ENCODE assay signal across 8 cellular contexts in the genomic region with DNA sequence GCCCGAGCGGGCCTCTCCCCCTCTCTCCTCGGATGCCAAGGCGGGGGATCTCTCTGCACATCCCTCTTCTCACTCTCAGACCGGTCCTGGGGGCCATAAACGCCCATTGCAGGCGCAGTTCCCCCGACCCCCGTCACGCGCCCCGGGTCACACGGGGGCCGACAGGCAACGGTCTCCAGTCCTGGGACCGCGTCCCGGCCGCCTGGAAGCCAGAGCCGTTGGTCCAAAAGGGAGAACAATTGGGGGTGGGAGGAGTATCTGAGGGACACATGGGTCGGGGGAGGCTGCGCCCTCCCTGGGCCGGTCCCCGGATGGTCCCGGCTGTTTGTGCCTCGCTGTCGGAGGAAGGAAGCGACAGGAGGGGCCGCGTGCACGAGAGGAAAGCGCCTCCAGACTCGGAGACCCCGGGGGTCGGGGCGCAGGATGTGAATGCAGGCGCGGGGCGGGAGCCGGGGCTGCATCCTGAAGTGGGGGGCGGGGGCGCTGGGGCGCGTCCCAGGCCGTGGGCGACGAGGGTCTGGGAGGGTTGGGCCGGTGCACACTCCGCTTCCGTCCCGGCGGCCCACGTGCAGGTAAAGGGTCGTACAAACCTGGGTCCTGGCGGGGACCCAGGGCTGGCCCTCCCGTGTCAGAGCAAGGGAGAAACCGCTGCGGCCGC. TPM values are rescaled to one million over a fixed set of nuclear protein-coding genes. Genes with fewer than 3 reads are reported as not detected.
DNase-seq lines count a peak whose midpoint lies in the region; ATAC-seq and TF ChIP-seq lines count a peak whose summit lies in the region.

No MANE protein-coding gene starts in this region.

- no peak for TF ChIP-seq CTCF in HCT116 (IDR thresholded peaks at IDR 0.05 in 2 of 3, conservative IDR thresholded peaks at IDR 0.05 in 1 of 3; ENCODE audit: borderline replicate concordance in 1 of 3, insufficient read depth in 1 of 3, low read depth in 2 of 3, low read length in 2 of 3)
- no peak for TF ChIP-seq CTCF in WTC11 (IDR thresholded peaks at IDR 0.05)
- TF ChIP-seq CTCF in smooth muscle cell (IDR thresholded peaks at IDR 0.05; ENCODE audit: borderline replicate concordance, insufficient read depth, poor library complexity, severe bottlenecking): no peak

- peaks cover 54% of the 10 kb centered on the region for H3K27me3 Mint-ChIP-seq in WTC11 (ENCODE audit: low read depth)

- H2AFZ ChIP-seq in HCT116 (ENCODE audit: low read depth, low read length, poor library complexity, severe bottlenecking): no peak overlapping the region
- H2AFZ ChIP-seq in smooth muscle cell (ENCODE audit: low read depth): peak overlapping the region; percentile 54

- DNase-seq in HCT116 (ENCODE audit: low read depth, low spot score): no peak
- DNase-seq in WTC11 (ENCODE audit: low spot score): peak; percentile 37
- no peak for DNase-seq in right cardiac atrium
- no peak for DNase-seq in smooth muscle cell (lab: John Stamatoyannopoulos, UW; ENCODE audit: unreplicated experiment)
- no peak for DNase-seq in amniotic stem cell (lab: John Stamatoyannopoulos, UW)
- no peak for DNase-seq in NCI-H2029 (lab: John Stamatoyannopoulos, UW)

- peak overlapping the region; percentile 75 for H3K4me3 Mint-ChIP-seq in WTC11

- H3K27ac ChIP-seq in HCT116 (ENCODE audit: low read depth, low read length) (peak overlapping the region; percentile 90), right cardiac atrium (ENCODE audit: low read length) (no peak overlapping the region), smooth muscle cell (ENCODE audit: low read depth) (no peak overlapping the region)

- intact Hi-C loops in HCT116 (cut with micrococcal nuclease) (no loop called here), right cardiac atrium (cut with DNase I) (no loop called here)

- no peaks in the 10 kb centered on the region for H3K9me2 ChIP-seq in HCT116 (ENCODE audit: insufficient read depth)

- BruUV-seq in HCT116 (replicated peaks; lab: Mats Ljungman, UMichigan): no TSS peak

- POLR2A ChIA-PET in HCT116 (lab: Charles Lee) (no interaction called here), WTC11 (lab: Charles Lee) (interaction anchor here (1.3 to 2.0 kb wide), 3 partner anchors 11 to 29 kb away, joined by 3 to 25 read pairs (median 5); partner anchors contain the start of gene ITPA)

- no peaks in the 10 kb centered on the region for H3K9me3 ChIP-seq in HCT116 (ENCODE audit: control insufficient read depth in 1 of 2, insufficient read depth in 1 of 2, low read depth in 1 of 2, low read length in 2 of 2)
- H3K9me3 ChIP-seq in right cardiac atrium (ENCODE audit: control insufficient read depth, low read length): no peaks in the 10 kb centered on the region
- no peaks in the 10 kb centered on the region for H3K9me3 ChIP-seq in smooth muscle cell (replicated peaks; ENCODE audit: low read depth)

- TF ChIP-seq POLR2A in HCT116 (IDR thresholded peaks at IDR 0.05; ENCODE audit: borderline replicate concordance, extremely low read depth, insufficient read depth, insufficient read length): no peak

- no peak for TF ChIP-seq RAD21 in HCT116 (IDR thresholded peaks at IDR 0.05; ENCODE audit: low read depth)

- no peaks in the 10 kb centered on the region for H4K20me1 ChIP-seq in HCT116 (ENCODE audit: insufficient read depth)
- no peaks in the 10 kb centered on the region for H4K20me1 ChIP-seq in smooth muscle cell (ENCODE audit: low read depth)

- H3K27ac Mint-ChIP-seq in WTC11: no peak overlapping the region

- CTCF ChIA-PET in HCT116 (lab: Charles Lee): no interaction called here
- CTCF ChIA-PET in WTC11 (lab: Charles Lee): interaction anchor here (1.7 to 3.6 kb wide), 4 partner anchors 11 to 79 kb away, joined by 5 to 92 read pairs (median 26); no protein-coding TSS in a partner anchor

- H3K4me3 ChIP-seq in HCT116 (replicated peaks in 1 of 2; ENCODE audit: low read depth in 1 of 2, low read length in 2 of 2) (peak overlapping the region; percentile 66 to 88), right cardiac atrium (ENCODE audit: low read length) (peak overlapping the region; percentile 72), smooth muscle cell (peak overlapping the region; percentile 68)

- 5% methylated on average over 59 of the region's 59 CpGs for WGBS in right cardiac atrium
- 7% methylated on average over 40 of the region's 59 CpGs for WGBS in smooth muscle cell (ENCODE audit: low lambda C conversion rate)

- H3K9me3 Mint-ChIP-seq in WTC11: no peaks in the 10 kb centered on the region

- RAD21 ChIA-PET in HCT116 (lab: Charles Lee; ENCODE audit: low non-redundant PET in 1 of 2, low total read pairs in 2 of 2, uncharacterized antibody in 2 of 2, unreplicated experiment in 2 of 2): no interaction called here

- peaks cover 0 to 6% of the 10 kb centered on the region in 2 experiments; a peak in 1 of 4 replicates for H3K36me3 ChIP-seq in HCT116 (ENCODE audit: control insufficient read depth in 1 of 2, insufficient read depth in 2 of 2, low read length in 2 of 2)
- no peaks in the 10 kb centered on the region for H3K36me3 ChIP-seq in smooth muscle cell (ENCODE audit: low read depth)

- H3K9ac ChIP-seq in HCT116 (ENCODE audit: low read length) (peak overlapping the region; percentile 63), smooth muscle cell (ENCODE audit: low read depth) (no peak overlapping the region)

- H3K27me3 ChIP-seq in HCT116 (ENCODE audit: insufficient read depth, low read length): no peaks in the 10 kb centered on the region
- no peaks in the 10 kb centered on the region for H3K27me3 ChIP-seq in right cardiac atrium (ENCODE audit: control insufficient read depth, insufficient read depth)
- H3K27me3 ChIP-seq in smooth muscle cell (ENCODE audit: low read depth): peaks cover 47% of the 10 kb centered on the region

- H3F3A ChIP-seq in smooth muscle cell (ENCODE audit: low read depth): no peaks in the 10 kb centered on the region

- H3K4me2 ChIP-seq in HCT116 (ENCODE audit: low read length) (peak overlapping the region; percentile 98), smooth muscle cell (peak overlapping the region; percentile 93)

- no peaks in the 10 kb centered on the region for H3K36me3 Mint-ChIP-seq in WTC11

- no peaks in the 10 kb centered on the region for H3K79me2 ChIP-seq in HCT116 (ENCODE audit: insufficient read depth, low read length)
- no peaks in the 10 kb centered on the region for H3K79me2 ChIP-seq in smooth muscle cell (ENCODE audit: low read depth)

- ATAC-seq in HCT116 (peak; percentile 5), WTC11 (peak; percentile 7; the same call in 1 of the 2 replicates), right cardiac atrium (no peak), HG03039 (IDR thresholded peaks at IDR 0.05; ENCODE audit: unreplicated experiment) (no peak), HG03196 (IDR thresholded peaks at IDR 0.05; ENCODE audit: unreplicated experiment) (no peak)

- peaks cover 26% of the 10 kb centered on the region for H3K4me1 Mint-ChIP-seq in WTC11

- H3K4me1 ChIP-seq in HCT116 (ENCODE audit: control insufficient read depth in 1 of 2, insufficient read depth in 2 of 2, low read length in 2 of 2) (peaks cover 25 to 43% of the 10 kb centered on the region in 2 experiments), right cardiac atrium (ENCODE audit: control insufficient read depth, insufficient read depth, low read length) (no peaks in the 10 kb centered on the region), smooth muscle cell (ENCODE audit: low read depth) (peaks cover 6% of the 10 kb centered on the region)

TF ChIP-seq in HCT116, 20 proteins besides CTCF, POLR2A, EP300 and RAD21 (continues in another document):
- TF ChIP-seq POLR2AphosphoS5 (IDR thresholded peaks at IDR 0.05; ENCODE audit: low read depth, low read length) (no peak), FOSL1 (IDR thresholded peaks at IDR 0.05; ENCODE audit: low read depth) (no peak), CEBPB (IDR thresholded peaks at IDR 0.05; ENCODE audit: low read depth) (no peak), MAX (IDR thresholded peaks at IDR 0.05) (no peak), SRF (IDR thresholded peaks at IDR 0.05; ENCODE audit: low read depth) (no peak), TCF7L2 (IDR thresholded peaks at IDR 0.05; ENCODE audit: borderline replicate concordance, extremely low read depth, insufficient read depth, insufficient read length) (no peak), EZH2phosphoT487 (IDR thresholded peaks at IDR 0.05; ENCODE audit: borderline replicate concordance) (no peak), JUND (IDR thresholded peaks at IDR 0.05) (no peak)

TF ChIP-seq in WTC11, 78 proteins besides CTCF, POLR2A, EP300 and RAD21 (continues in another document):
- TF ChIP-seq, protein P1, sequence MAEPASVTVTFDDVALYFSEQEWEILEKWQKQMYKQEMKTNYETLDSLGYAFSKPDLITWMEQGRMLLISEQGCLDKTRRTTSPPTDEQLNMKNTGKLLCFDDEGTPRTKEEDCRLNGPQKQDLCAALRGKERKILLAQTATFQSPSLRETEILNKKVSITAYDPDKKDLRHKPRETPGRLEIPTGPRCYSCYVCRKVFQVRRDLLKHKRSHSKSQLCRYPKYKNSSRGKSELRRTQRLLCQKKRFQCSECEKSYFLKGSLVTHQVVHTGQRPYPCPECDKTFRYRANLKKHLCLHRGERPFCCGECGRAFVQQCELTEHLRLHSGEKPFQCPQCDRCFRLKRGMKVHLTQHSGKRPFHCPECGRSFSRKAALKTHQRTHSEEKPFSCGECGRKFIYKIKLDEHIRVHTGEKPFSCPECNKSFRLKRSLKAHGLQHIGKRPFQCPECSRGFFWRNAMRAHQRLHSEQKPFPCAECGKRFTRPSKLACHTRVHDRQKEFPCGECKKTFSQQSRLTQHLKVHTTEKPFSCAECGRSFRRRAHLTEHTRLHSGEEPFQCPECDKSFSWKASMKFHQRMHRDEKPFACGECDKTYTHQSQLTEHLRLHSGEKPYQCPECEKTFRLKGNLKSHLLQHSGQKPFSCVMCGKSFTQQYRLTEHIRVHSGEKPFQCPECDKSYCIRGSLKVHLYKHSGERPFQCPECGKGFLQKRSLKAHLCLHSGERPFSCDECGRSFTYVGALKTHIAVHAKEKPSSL (CRISPR knock-in tag; conservative IDR thresholded peaks at IDR 0.05): no peak

RNA-seq across cellular contexts. Expression of gene SLC4A11, which starts 0.9 kb away (rescaled TPM):
- total RNA-seq in HCT116 (2021; ENCODE audit: unreplicated experiment): 22.7 TPM
- 13.5 and 14.9 TPM in 2 replicates for polyA plus RNA-seq in HCT116 (2012)
- total RNA-seq in WTC11 (2021): 30.4 to 39.5 TPM (median 34.5 TPM) in 3 replicates
- under 1 TPM in 1 of 4 donors, not detected in 3; 0.29 TPM for total RNA-seq in right cardiac atrium
- 0.36 TPM for polyA plus RNA-seq in right cardiac atrium
- 0.27 and 0.45 TPM in 2 replicates for total RNA-seq in smooth muscle cell
- 1.5 and 3.4 TPM in 2 replicates for polyA plus RNA-seq in smooth muscle cell

RNA-seq across cellular contexts. Expression of gene ITPA, which starts 28.8 kb away (rescaled TPM):
- 77.3 TPM for total RNA-seq in HCT116 (2021; ENCODE audit: unreplicated experiment)
- 34.8 and 51.5 TPM in 2 replicates for polyA plus RNA-seq in HCT116 (2012)
- 83.4 to 104 TPM (median 88.5 TPM) in 3 replicates for total RNA-seq in WTC11 (2021)
- 10 to 100 TPM; 16.6 to 21.1 (median 17.0) TPM for total RNA-seq in right cardiac atrium
- polyA plus RNA-seq in right cardiac atrium: 21.8 TPM
- total RNA-seq in smooth muscle cell: 18.9 and 20.4 TPM in 2 replicates
- 51.6 and 55.8 TPM in 2 replicates for polyA plus RNA-seq in smooth muscle cell

RNA-seq across cellular contexts. Expression of gene DDRGK1, which starts 33.6 kb away (rescaled TPM):
- 45.8 TPM for total RNA-seq in HCT116 (2021; ENCODE audit: unreplicated experiment)
- 53.5 and 57.2 TPM in 2 replicates for polyA plus RNA-seq in HCT116 (2012)
- total RNA-seq in WTC11 (2021): 46.4 to 60.6 TPM (median 52.7 TPM) in 3 replicates
- total RNA-seq in right cardiac atrium: 10 to 100 TPM; 37.4 to 40.6 (median 38.9) TPM
- 38.1 TPM for polyA plus RNA-seq in right cardiac atrium
- total RNA-seq in smooth muscle cell: 20.4 and 55.4 TPM in 2 replicates
- polyA plus RNA-seq in smooth muscle cell: 48.0 and 66.6 TPM in 2 replicates

Comparison
In these comparisons a context has a peak if more than half of its experiments do, and no peak if none do; other contexts are left out.
1. ATAC-seq: peak in HCT116 (single experiment) and WTC11 (single experiment); none in right cardiac atrium (0 of 2), HG03039 (single experiment) and HG03196 (single experiment).
2. RNA of gene SLC4A11, which starts 0.9 kb away (total RNA-seq): 30.4 to 39.5 TPM in WTC11 and 22.7 TPM in HCT116 (single experiment); 0.27 to 0.45 TPM in smooth muscle cell and 0.29 TPM in right cardiac atrium; every median in the first group is over 10 times any median in the second.
3. Of the 4 proteins assayed by ChIP-seq in both WTC11 and HCT116: peak only in WTC11: MAX; only in HCT116: none; in both: none; in neither: 3.
4. Peak in every context shown above with its lines, with median percentiles within 50 percentile points of each other: H3K4me3 ChIP-seq.